ENCODE assay signal across 11 cellular contexts in genomic region chr1:241988389-241988930, GRCh38. TPM values are rescaled to one million over a fixed set of nuclear protein-coding genes. Genes with fewer than 3 reads are reported as not detected.
"Had no signal": no experiment of that assay in that cellular context is flagged by ENCODE, and none has a peak within 500 bp of the region (broad histone marks: within the 10 kb centered on the region; RNA-seq: fewer than 3 reads in every experiment).

No MANE protein-coding gene starts in this region.

RNA-seq across cellular contexts. Expression of gene MAP1LC3C, which starts 10.4 kb away (rescaled TPM):
- total RNA-seq: activated CD8-positive, alpha-beta memory T cell treated with anti-CD3 and anti-CD28 coated beads for 36 hours; activated CD8-positive, alpha-beta T cell treated with anti-CD3 and anti-CD28 coated beads for 36 hours; activated naive CD8-positive, alpha-beta T cell treated with anti-CD3 and anti-CD28 coated beads for 36 hours; activated T-cell treated with anti-CD3 and anti-CD28 coated beads, Interleukin-2, amount 50 U/mL, for 72 hours; activated T-helper 17 cell treated with anti-CD3 and anti-CD28 coated beads, Interleukin-2, amount 50 U/mL, for 72 hours; T-helper 1 cell treated with Interleukin-12 subunit alpha and Interleukin-12 subunit beta and Interleukin-4 antibody, amounts not matched to agents 30 ng/mL and 1 ng/mL, for 36 hours; T-helper 2 cell treated with Interferon-gamma antibody and Interleukin-4, amounts not matched to agents 100 ng/mL and 5 ng/mL, for 36 hours had no signal
- polyA plus RNA-seq: aorta, cardiac muscle cell had no signal

RNA-seq across cellular contexts. Expression of gene BECN2, which starts 30.9 kb away (rescaled TPM):
- total RNA-seq: activated CD8-positive, alpha-beta memory T cell treated with anti-CD3 and anti-CD28 coated beads for 36 hours; activated CD8-positive, alpha-beta T cell treated with anti-CD3 and anti-CD28 coated beads for 36 hours; activated naive CD8-positive, alpha-beta T cell treated with anti-CD3 and anti-CD28 coated beads for 36 hours; activated T-cell treated with anti-CD3 and anti-CD28 coated beads, Interleukin-2, amount 50 U/mL, for 72 hours; activated T-helper 17 cell treated with anti-CD3 and anti-CD28 coated beads, Interleukin-2, amount 50 U/mL, for 72 hours; aorta; cardiac muscle cell; LHCN-M2; Right ventricle myocardium superior; T-helper 1 cell treated with Interleukin-12 subunit alpha and Interleukin-12 subunit beta and Interleukin-4 antibody, amounts not matched to agents 30 ng/mL and 1 ng/mL, for 36 hours; T-helper 2 cell treated with Interferon-gamma antibody and Interleukin-4, amounts not matched to agents 100 ng/mL and 5 ng/mL, for 36 hours had no signal
- polyA plus RNA-seq: aorta, cardiac muscle cell had no signal
